17 cellular contexts compared by ENCODE assay signal in genomic region chr11:16984229-16984628, GRCh38. TPM values are rescaled to one million over a fixed set of nuclear protein-coding genes. Genes with fewer than 3 reads are reported as not detected.
DNase-seq lines count a peak whose midpoint lies in the region; TF ChIP-seq lines count a peak whose summit lies in the region.
"Had no signal": no experiment of that assay in that cellular context is flagged by ENCODE, and none has a peak within 500 bp of the region (broad histone marks: within the 10 kb centered on the region; RNA-seq: fewer than 3 reads in every experiment).

No MANE protein-coding gene starts in this region.

- H3K27me3 ChIP-seq in mucosa of stomach (ENCODE audit: control insufficient read depth, insufficient read depth, low read length) = no peaks in the 10 kb centered on the region

- TF ChIP-seq CTCF in type B pancreatic cell (conservative IDR thresholded peaks at IDR 0.05) = no peak

- DNase-seq in SK-MEL-5 (ENCODE audit: low read depth, low spot score) (peak; percentile 7), caudate nucleus (lab: John Stamatoyannopoulos, UW) (no peak), type B pancreatic cell (ENCODE audit: extremely low spot score, unreplicated experiment) (no peak), retina (no peak), SW 1271 (lab: John Stamatoyannopoulos, UW) (no peak)
- DNase-seq in activated T-helper 1 cell treated with anti-CD3 and anti-CD28 coated beads, Interleukin-12 subunit alpha, Interleukin-12 subunit beta, Interleukin-2, Interleukin-4 antibody, amounts not matched to agents 30 ng/mL and 10 ng/mL and 1 ng/mL, durations not matched to agents 14 hours and 24 hours and 36 hours (ENCODE audit: low spot score) = no peak
- DNase-seq: CD8-positive, alpha-beta memory T cell; H9; MV-4-11; NCI-H1417 treated with DMSO at 0.1 percent for 48 hours; NCI-H2081; NCI-H226; NCI-H69; PC-3 had no signal

- no peak overlapping the region for H3K4me3 Mint-ChIP-seq in type B pancreatic cell
- H3K4me3 Mint-ChIP-seq in activated T-helper 1 cell treated with anti-CD3 and anti-CD28 coated beads, Interleukin-12 subunit alpha, Interleukin-12 subunit beta, Interleukin-2, Interleukin-4 antibody, amounts not matched to agents 30 ng/mL and 10 ng/mL and 1 ng/mL, durations not matched to agents 14 hours and 24 hours and 36 hours = no peak overlapping the region
- H3K4me3 Mint-ChIP-seq: CD8-positive, alpha-beta memory T cell; H9 had no signal

- peaks cover 92% of the 10 kb centered on the region for H3K4me1 ChIP-seq in mucosa of stomach (ENCODE audit: control insufficient read depth, insufficient read depth, low read length)

- no peaks in the 10 kb centered on the region for H3K36me3 ChIP-seq in mucosa of stomach (ENCODE audit: control insufficient read depth, insufficient read depth, low read length)

- H3K4me1 Mint-ChIP-seq in type B pancreatic cell (ENCODE audit: unreplicated experiment) = peaks cover 62% of the 10 kb centered on the region
- peaks cover 24% of the 10 kb centered on the region for H3K4me1 Mint-ChIP-seq in activated T-helper 1 cell treated with anti-CD3 and anti-CD28 coated beads, Interleukin-12 subunit alpha, Interleukin-12 subunit beta, Interleukin-2, Interleukin-4 antibody, amounts not matched to agents 30 ng/mL and 10 ng/mL and 1 ng/mL, durations not matched to agents 14 hours and 24 hours and 36 hours (ENCODE audit: low read depth)

- H3K27me3 Mint-ChIP-seq in type B pancreatic cell = no peaks in the 10 kb centered on the region
- peaks cover 3% of the 10 kb centered on the region for H3K27me3 Mint-ChIP-seq in activated T-helper 1 cell treated with anti-CD3 and anti-CD28 coated beads, Interleukin-12 subunit alpha, Interleukin-12 subunit beta, Interleukin-2, Interleukin-4 antibody, amounts not matched to agents 30 ng/mL and 10 ng/mL and 1 ng/mL, durations not matched to agents 14 hours and 24 hours and 36 hours (ENCODE audit: insufficient read depth)
- H3K27me3 Mint-ChIP-seq: CD8-positive, alpha-beta memory T cell had no signal

- H3K27ac Mint-ChIP-seq in type B pancreatic cell = peak overlapping the region; percentile 21
- H3K27ac Mint-ChIP-seq in activated T-helper 1 cell treated with anti-CD3 and anti-CD28 coated beads, Interleukin-12 subunit alpha, Interleukin-12 subunit beta, Interleukin-2, Interleukin-4 antibody, amounts not matched to agents 30 ng/mL and 10 ng/mL and 1 ng/mL, durations not matched to agents 14 hours and 24 hours and 36 hours = no peak overlapping the region
- H3K27ac Mint-ChIP-seq: H9 had no signal

- in situ Hi-C loops in SK-MEL-5 (cut with HindIII; ENCODE audit: low pct_unique_long_range_greater_than_20kb, low sequenced_read_pairs) = no loop called here

- H3K27ac ChIP-seq in caudate nucleus (ENCODE audit: low read depth, low read length) = peak overlapping the region; percentile 50
- H3K27ac ChIP-seq: SK-N-MC had no signal

- no peaks in the 10 kb centered on the region for H3K9me3 Mint-ChIP-seq in type B pancreatic cell
- H3K9me3 Mint-ChIP-seq in activated T-helper 1 cell treated with anti-CD3 and anti-CD28 coated beads, Interleukin-12 subunit alpha, Interleukin-12 subunit beta, Interleukin-2, Interleukin-4 antibody, amounts not matched to agents 30 ng/mL and 10 ng/mL and 1 ng/mL, durations not matched to agents 14 hours and 24 hours and 36 hours = no peaks in the 10 kb centered on the region
- H3K9me3 Mint-ChIP-seq: CD8-positive, alpha-beta memory T cell; H9 had no signal

- H3K9me3 ChIP-seq in mucosa of stomach (ENCODE audit: control insufficient read depth, low read length) = no peaks in the 10 kb centered on the region

- intact Hi-C loops in activated T-helper 1 cell treated with anti-CD3 and anti-CD28 coated beads, Interleukin-12 subunit alpha, Interleukin-12 subunit beta, Interleukin-2, Interleukin-4 antibody, amounts not matched to agents 30 ng/mL and 10 ng/mL and 1 ng/mL, durations not matched to agents 14 hours and 24 hours and 36 hours (cut with micrococcal nuclease) = no loop called here

- H3K36me3 Mint-ChIP-seq in type B pancreatic cell = no peaks in the 10 kb centered on the region
- H3K36me3 Mint-ChIP-seq in activated T-helper 1 cell treated with anti-CD3 and anti-CD28 coated beads, Interleukin-12 subunit alpha, Interleukin-12 subunit beta, Interleukin-2, Interleukin-4 antibody, amounts not matched to agents 30 ng/mL and 10 ng/mL and 1 ng/mL, durations not matched to agents 14 hours and 24 hours and 36 hours (ENCODE audit: low read depth) = no peaks in the 10 kb centered on the region
- H3K36me3 Mint-ChIP-seq: CD8-positive, alpha-beta memory T cell had no signal

- no peak overlapping the region for H3K4me3 ChIP-seq in mucosa of stomach (ENCODE audit: low read length)
- H3K4me3 ChIP-seq: GM12878, SK-N-MC had no signal

- H3K9ac ChIP-seq in mucosa of stomach (ENCODE audit: low read length) = peak overlapping the region; percentile 29

RNA-seq across cellular contexts. Expression of gene PLEKHA7, which starts 30.0 kb away (rescaled TPM):
- 0.61 and 1.7 TPM in 2 replicates for total RNA-seq in SK-MEL-5 (2014; rRNA removed; shearing (Covaris generic))
- polyA plus RNA-seq in SK-MEL-5 (2015; cell fraction: cytosol; rRNA removed) = 4.5 and 5.6 TPM in 2 replicates
- polyA plus RNA-seq in SK-MEL-5 (2015; cell fraction: nucleus; rRNA removed) = 10.2 and 12.1 TPM in 2 replicates
- 64.7 and 177 TPM in 2 replicates for total RNA-seq in type B pancreatic cell (ENCODE audit: low replicate concordance)
- total RNA-seq in activated T-helper 1 cell treated with anti-CD3 and anti-CD28 coated beads, Interleukin-12 subunit alpha, Interleukin-12 subunit beta, Interleukin-2, Interleukin-4 antibody, amounts not matched to agents 30 ng/mL and 10 ng/mL and 1 ng/mL, durations not matched to agents 14 hours and 24 hours and 36 hours = 8.3 and 10.3 TPM in 2 replicates
